18 cellular contexts compared by ENCODE assay signal in genomic region chr10:125115409-125115808, GRCh38. TPM values are rescaled to one million over a fixed set of nuclear protein-coding genes. Genes with fewer than 3 reads are reported as not detected.
DNase-seq lines count a peak whose midpoint lies in the region; ATAC-seq, FAIRE-seq and TF ChIP-seq lines count a peak whose summit lies in the region.
"Had no signal": no experiment of that assay in that cellular context is flagged by ENCODE, and none has a peak within 500 bp of the region (broad histone marks: within the 10 kb centered on the region; RNA-seq: fewer than 3 reads in every experiment).

No MANE protein-coding gene starts in this region.

- H3K9me3 ChIP-seq in cardiac muscle cell (ENCODE audit: low read depth) (no peaks in the 10 kb centered on the region), esophagus muscularis mucosa (no peaks in the 10 kb centered on the region), pancreas (no peaks in the 10 kb centered on the region), upper lobe of right lung (no peaks in the 10 kb centered on the region), vagina (no peaks in the 10 kb centered on the region)

- no peak for ATAC-seq in Right ventricle myocardium superior (ENCODE audit: poor library complexity)
- ATAC-seq in pancreas = no peak
- ATAC-seq in upper lobe of right lung = no peak
- no peak for ATAC-seq in GM19328 (IDR thresholded peaks at IDR 0.05; ENCODE audit: unreplicated experiment)
- ATAC-seq: CD8-positive, alpha-beta T cell; HepG2 had no signal

- H3K4me3 ChIP-seq in cardiac muscle cell (no peak overlapping the region), esophagus muscularis mucosa (no peak overlapping the region), pancreas (no peak overlapping the region), upper lobe of right lung (no peak overlapping the region), vagina (no peak overlapping the region)

- intact Hi-C loops in Right ventricle myocardium superior (cut with DNase I) = no loop called here
- intact Hi-C loops in esophagus muscularis mucosa (cut with DNase I) = no loop called here
- intact Hi-C loops in pancreas (cut with DNase I) = no loop called here
- intact Hi-C loops in upper lobe of right lung (cut with DNase I) = no loop called here
- intact Hi-C loops in vagina (cut with DNase I) = no loop called here

- TF ChIP-seq POLR2A in esophagus muscularis mucosa (IDR thresholded peaks at IDR 0.05; ENCODE audit: low read depth) (no peak), vagina (IDR thresholded peaks at IDR 0.05) (no peak)

- FAIRE-seq in pancreas (lab: Jason Lieb, UNC) = no peak
- FAIRE-seq: D721Med, H1, HepG2 had no signal

- H3K27ac ChIP-seq in cardiac muscle cell (peak overlapping the region; percentile 84), esophagus muscularis mucosa (replicated peaks in 1 of 4) (peak overlapping the region; percentile 41 to 77 (median 66)), pancreas (peak overlapping the region; percentile 56 to 79 (median 62)), upper lobe of right lung (no peak overlapping the region), vagina (no peak overlapping the region)

- no peak for TF ChIP-seq CTCF in cardiac muscle cell (IDR thresholded peaks at IDR 0.05; ENCODE audit: low read depth, low read length)
- TF ChIP-seq CTCF in esophagus muscularis mucosa (IDR thresholded peaks at IDR 0.05) = no peak
- TF ChIP-seq CTCF in pancreas (IDR thresholded peaks at IDR 0.05) = no peak
- TF ChIP-seq CTCF in upper lobe of right lung (IDR thresholded peaks at IDR 0.05) = no peak
- no peak for TF ChIP-seq CTCF in vagina (IDR thresholded peaks at IDR 0.05)

- no peak for TF ChIP-seq EP300 in esophagus muscularis mucosa (IDR thresholded peaks at IDR 0.05)

- DNase-seq in cardiac muscle cell (ENCODE audit: low read depth in 1 of 2, low spot score in 1 of 2) = no peak
- no peak for DNase-seq in Right ventricle myocardium superior
- no peak for DNase-seq in esophagus muscularis mucosa (ENCODE audit: extremely low spot score)
- DNase-seq in pancreas = no peak
- DNase-seq in upper lobe of right lung = peak; percentile 6
- DNase-seq in dermis blood vessel endothelial cell = no peak
- no peak for DNase-seq in vagina (ENCODE audit: extremely low spot score in 2 of 2)
- DNase-seq: 8988T; CD8-positive, alpha-beta T cell; NCI-H1048; NCI-H1436 treated with DMSO at 0.1 percent for 48 hours; NCI-H2029 treated with DMSO at 0.1 percent for 48 hours; NCI-H2171 treated with DMSO at 0.1 percent for 48 hours; NCI-H446 treated with DMSO at 0.1 percent for 48 hours had no signal

- H3K4me1 ChIP-seq in cardiac muscle cell (ENCODE audit: low read depth) = peaks cover 29% of the 10 kb centered on the region
- H3K4me1 ChIP-seq in esophagus muscularis mucosa = peaks cover 57 to 96% (median 91%) of the 10 kb centered on the region in 4 donors
- H3K4me1 ChIP-seq in pancreas = peaks cover 49 to 66% (median 65%) of the 10 kb centered on the region in 3 donors
- peaks cover 36% of the 10 kb centered on the region for H3K4me1 ChIP-seq in upper lobe of right lung
- H3K4me1 ChIP-seq in vagina = peaks cover 80% of the 10 kb centered on the region

- 87% methylated on average over 5 of the region's 5 CpGs for WGBS in esophagus muscularis mucosa
- 41 to 50% methylated on average over 5 of the region's 5 CpGs for WGBS in pancreas, 2 donors

- H3K36me3 ChIP-seq in cardiac muscle cell (peaks cover under 1% of the 10 kb centered on the region), esophagus muscularis mucosa (no peaks in the 10 kb centered on the region), pancreas (no peaks in the 10 kb centered on the region), upper lobe of right lung (no peaks in the 10 kb centered on the region), vagina (no peaks in the 10 kb centered on the region)

- H3K27me3 ChIP-seq in cardiac muscle cell = no peaks in the 10 kb centered on the region
- no peaks in the 10 kb centered on the region for H3K27me3 ChIP-seq in esophagus muscularis mucosa
- H3K27me3 ChIP-seq in pancreas = no peaks in the 10 kb centered on the region
- no peaks in the 10 kb centered on the region for H3K27me3 ChIP-seq in upper lobe of right lung
- H3K27me3 ChIP-seq in vagina = no peaks in the 10 kb centered on the region

RNA-seq across cellular contexts. Expression of gene CTBP2, which starts 45.0 kb away (rescaled TPM):
- total RNA-seq in cardiac muscle cell (67.4 and 88.3 TPM in 2 replicates), Right ventricle myocardium superior (29.4 TPM), esophagus muscularis mucosa (100 to 1,000 TPM in 1 of 4 donors, 10 to 100 TPM in 3; 69.7 to 125 (median 84.7) TPM), pancreas (10 to 100 TPM; 29.0 to 60.8 (median 32.4) TPM), upper lobe of right lung (66.7 TPM), dermis blood vessel endothelial cell (112 and 148 TPM in 2 replicates), vagina (74.4 TPM)
- polyA plus RNA-seq in cardiac muscle cell (67.8 and 74.5 TPM in 2 replicates), pancreas (10 to 100 TPM; 21.4 to 22.2 TPM)
- total RNA-seq: HepG2 had no signal

Comparison
In these comparisons a context has a peak if more than half of its experiments do, and no peak if none do; other contexts are left out.
1. H3K27ac ChIP-seq: peak in cardiac muscle cell (single experiment), esophagus muscularis mucosa (4 of 4) and pancreas (4 of 4); none in upper lobe of right lung (single experiment) and vagina (single experiment).